In the genomic region with DNA sequence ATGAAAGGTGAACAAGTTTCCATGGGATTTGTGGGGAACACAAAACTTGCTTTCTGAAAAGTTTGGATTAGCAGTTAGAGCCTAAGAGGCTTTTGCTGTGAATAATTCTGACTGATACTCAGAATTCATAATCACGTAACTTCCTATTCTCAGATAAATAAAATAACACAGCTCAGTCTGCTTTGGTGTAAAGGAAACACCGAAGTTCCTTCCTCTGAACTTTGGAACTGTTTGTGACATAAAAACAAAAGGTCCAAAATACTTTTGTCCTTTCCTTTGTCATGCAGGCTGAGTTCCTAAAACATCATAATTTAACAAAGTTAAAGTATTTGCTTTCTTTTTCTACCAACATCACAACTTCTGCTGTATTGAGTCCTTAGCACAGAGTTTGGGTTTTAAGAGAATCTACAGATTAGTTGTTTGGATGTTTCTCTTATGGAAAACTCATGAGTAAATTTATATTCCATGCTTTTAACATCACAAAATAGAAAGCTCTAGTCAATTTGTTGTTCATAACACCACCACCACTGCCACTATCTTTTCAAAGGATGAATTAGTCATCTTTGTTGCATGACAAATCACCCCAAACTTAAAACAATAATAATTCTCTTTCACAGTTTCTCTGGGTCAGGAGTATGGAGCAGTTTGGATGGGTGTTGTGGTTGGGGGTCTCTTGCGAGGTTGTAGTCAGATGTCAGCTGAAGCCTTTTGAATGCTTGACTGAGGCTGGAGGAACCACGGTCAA, we compare ENCODE assay signal across 19 cellular contexts.
A peak's percentile ranks its signal among the peaks of the same experiment; 100 is the strongest.
DNase-seq lines count a peak whose midpoint lies in the region; ATAC-seq, FAIRE-seq and TF ChIP-seq lines count a peak whose summit lies in the region.
"Had no signal": no experiment of that assay in that cellular context is flagged by ENCODE, and none has a peak within 500 bp of the region (broad histone marks: within the 10 kb centered on the region; RNA-seq: fewer than 3 reads in every experiment).

No MANE protein-coding gene starts in this region.

- no peaks in the 10 kb centered on the region for H3K9me2 ChIP-seq in GM23248 (ENCODE audit: insufficient read depth)

- TF ChIP-seq POLR2A in K562 (conservative IDR thresholded peaks at IDR 0.05) = no peak

- H4K20me1 ChIP-seq in GM23248 (ENCODE audit: insufficient read depth) (no peaks in the 10 kb centered on the region), K562 (replicated peaks; ENCODE audit: control insufficient read depth, insufficient read depth, low read length) (no peaks in the 10 kb centered on the region), smooth muscle cell (ENCODE audit: low read depth) (no peaks in the 10 kb centered on the region)

- 0 out of 2 replicates have a peak overlapping the region, but pooled peaks have one; percentile 6 for H2AFZ ChIP-seq in GM23248
- H2AFZ ChIP-seq in K562 (ENCODE audit: low read depth, low read length) = no peak overlapping the region
- H2AFZ ChIP-seq in smooth muscle cell (ENCODE audit: low read depth) = peak overlapping the region; percentile 51

- H3K4me2 ChIP-seq in GM23248 (ENCODE audit: unreplicated experiment) (no peak overlapping the region), K562 (ENCODE audit: insufficient read depth, low read length) (no peak overlapping the region), smooth muscle cell (no peak overlapping the region)

- intact Hi-C loops in K562 (cut with micrococcal nuclease) (no loop called here), left ventricle myocardium superior (cut with micrococcal nuclease) (no loop called here)

- no peak for FAIRE-seq in K562 (lab: Jason Lieb, UNC)
- FAIRE-seq: frontal cortex, islet of Langerhans had no signal

- H3K27ac ChIP-seq in GM23248 = no peak overlapping the region
- H3K27ac ChIP-seq in K562 (ENCODE audit: extremely low read depth, low read depth, low read length) = no peak overlapping the region
- H3K27ac ChIP-seq in smooth muscle cell (ENCODE audit: low read depth) = no peak overlapping the region
- H3K27ac ChIP-seq: VCaP had no signal

- no peak for TF ChIP-seq EP300 in K562 (IDR thresholded peaks at IDR 0.05; ENCODE audit: low read length)

- no peaks in the 10 kb centered on the region for H3K79me2 ChIP-seq in GM23248 (ENCODE audit: insufficient read depth)
- H3K79me2 ChIP-seq in K562 (ENCODE audit: control insufficient read depth, insufficient read depth, low read length) = no peaks in the 10 kb centered on the region
- no peaks in the 10 kb centered on the region for H3K79me2 ChIP-seq in smooth muscle cell (ENCODE audit: low read depth)

- POLR2A ChIA-PET in K562 (lab: Yijun Ruan, JAX) = no interaction called here

- no peak for TF ChIP-seq RAD21 in K562 (CRISPR knock-in tag; conservative IDR thresholded peaks at IDR 0.05 in 1 of 2, IDR thresholded peaks at IDR 0.05 in 1 of 2)

- TF ChIP-seq CTCF in K562 (IDR thresholded peaks at IDR 0.05 in 2 of 3, conservative IDR thresholded peaks at IDR 0.05 in 1 of 3; ENCODE audit: insufficient read depth in 2 of 3, low read depth in 1 of 3, low read length in 3 of 3) = no peak
- no peak for TF ChIP-seq CTCF in smooth muscle cell (IDR thresholded peaks at IDR 0.05; ENCODE audit: borderline replicate concordance, insufficient read depth, poor library complexity, severe bottlenecking)

- in situ Hi-C loops in GM23248 (cut with MboI) (no loop called here), K562 (cut with MboI) (loop anchor here (25.0 kb wide), 1 partner anchor 432 kb away; no protein-coding TSS in a partner anchor)

- H3F3A ChIP-seq in GM23248 (ENCODE audit: insufficient read depth) (no peaks in the 10 kb centered on the region), smooth muscle cell (ENCODE audit: low read depth) (no peaks in the 10 kb centered on the region)

- WGBS in GM23248 (ENCODE audit: low coverage in 1 of 2, low lambda C conversion rate in 2 of 2, missing lambda C conversion rate in 2 of 2), 2 experiments = 85 to 89% methylated on average over 4 of the region's 4 CpGs
- 10% methylated on average over 4 of the region's 4 CpGs for WGBS in K562 (ENCODE audit: insufficient coverage, low coverage, missing lambda C conversion rate)
- WGBS in smooth muscle cell (ENCODE audit: low lambda C conversion rate) = 88% methylated on average over 4 of the region's 4 CpGs

- DNase-seq in GM23248 (peak; percentile 43), K562 (ENCODE audit: extremely low read depth in 1 of 4, low spot score in 3 of 4) (no peak), left ventricle myocardium superior (no peak), smooth muscle cell (lab: John Stamatoyannopoulos, UW; ENCODE audit: unreplicated experiment) (no peak), HUDEP-2 (lab: John Stamatoyannopoulos, UW; ENCODE audit: unreplicated experiment in 76 of 76) (no peak), NCI-H226 (no peak), COLO829 (ENCODE audit: low spot score) (no peak)
- DNase-seq: activated CD8-positive, alpha-beta memory T cell treated with anti-CD3 and anti-CD28 coated beads, Interleukin-2, amount 50 U/mL, for 4 hours; CD8-positive, alpha-beta T cell; cortex of kidney; Kasumi-1; NCI-H1694; NCI-H524; OCI-M1; stimulated activated CD4-positive, alpha-beta T cell treated with anti-CD3 and anti-CD28 coated beads, Interleukin-4, amount 100 ng/mL, for 24 hours had no signal

- BruUV-seq in K562 (replicated peaks; lab: Mats Ljungman, UMichigan) = no TSS peak

- H3K9me3 ChIP-seq in GM23248 (ENCODE audit: low read depth) = no peaks in the 10 kb centered on the region
- no peaks in the 10 kb centered on the region for H3K9me3 ChIP-seq in K562 (replicated peaks; ENCODE audit: control insufficient read depth, insufficient read depth, low read depth, low read length)
- H3K9me3 ChIP-seq in smooth muscle cell (replicated peaks; ENCODE audit: low read depth) = no peaks in the 10 kb centered on the region

- no peaks in the 10 kb centered on the region for H3K9me1 ChIP-seq in K562 (ENCODE audit: control insufficient read depth, insufficient read depth, low read length)

- no peak for ATAC-seq in K562
- ATAC-seq in left ventricle myocardium superior = peak; percentile 38
- ATAC-seq in GM21423 (IDR thresholded peaks at IDR 0.05; ENCODE audit: unreplicated experiment) = no peak
- ATAC-seq: CD8-positive, alpha-beta T cell had no signal

- no peaks in the 10 kb centered on the region for H3K27me3 ChIP-seq in GM23248 (replicated peaks; ENCODE audit: insufficient read depth)
- peaks cover 30 to 31% of the 10 kb centered on the region in 2 experiments for H3K27me3 ChIP-seq in K562 (ENCODE audit: control insufficient read depth in 2 of 2, insufficient read depth in 2 of 2, low read length in 2 of 2)
- H3K27me3 ChIP-seq in smooth muscle cell (ENCODE audit: low read depth) = no peaks in the 10 kb centered on the region

- H3K36me3 ChIP-seq in GM23248 (ENCODE audit: low read depth) (no peaks in the 10 kb centered on the region), K562 (ENCODE audit: control insufficient read depth, insufficient read depth, low read length) (no peaks in the 10 kb centered on the region), smooth muscle cell (ENCODE audit: low read depth) (no peaks in the 10 kb centered on the region)

- CTCF ChIA-PET in K562 (lab: Yijun Ruan, JAX; ENCODE audit: low intra/inter-chr PET ratio) = no interaction called here

- H3K9ac ChIP-seq in GM23248 (no peak overlapping the region), K562 (ENCODE audit: insufficient read depth in 1 of 2, low read depth in 2 of 2, low read length in 2 of 2) (no peak overlapping the region), smooth muscle cell (ENCODE audit: low read depth) (no peak overlapping the region)

- H3K4me1 ChIP-seq in GM23248 (ENCODE audit: insufficient read depth) (no peaks in the 10 kb centered on the region), K562 (replicated peaks in 1 of 2; ENCODE audit: control insufficient read depth in 2 of 2, insufficient read depth in 2 of 2, low read length in 2 of 2) (no peaks in the 10 kb centered on the region; a peak in 1 of 5 replicates), smooth muscle cell (ENCODE audit: low read depth) (peaks cover 3% of the 10 kb centered on the region)

- H3K4me3 ChIP-seq in GM23248 (no peak overlapping the region), K562 (no peak overlapping the region), smooth muscle cell (no peak overlapping the region)

TF ChIP-seq in K562, 482 proteins besides CTCF, POLR2A, EP300 and RAD21:
- TF ChIP-seq FOSL1 (tag; conservative IDR thresholded peaks at IDR 0.05) (peak; percentile 54), TOE1 (IDR thresholded peaks at IDR 0.05; ENCODE audit: borderline replicate concordance) (no peak), TOE1 (CRISPR knock-in tag; IDR thresholded peaks at IDR 0.05; ENCODE audit: borderline replicate concordance, low read depth) (no peak), HNRNPLL (IDR thresholded peaks at IDR 0.05; ENCODE audit: low read depth, low read length, poor library complexity, severe bottlenecking) (no peak)
- TF ChIP-seq, protein P1, sequence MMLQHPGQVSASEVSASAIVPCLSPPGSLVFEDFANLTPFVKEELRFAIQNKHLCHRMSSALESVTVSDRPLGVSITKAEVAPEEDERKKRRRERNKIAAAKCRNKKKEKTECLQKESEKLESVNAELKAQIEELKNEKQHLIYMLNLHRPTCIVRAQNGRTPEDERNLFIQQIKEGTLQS (IDR thresholded peaks at IDR 0.05) = peak; percentile 38; the same call in 1 of the 2 replicates
- TF ChIP-seq, protein P1 (CRISPR knock-in tag; conservative IDR thresholded peaks at IDR 0.05) = no peak
- TF ChIP-seq, protein P2, sequence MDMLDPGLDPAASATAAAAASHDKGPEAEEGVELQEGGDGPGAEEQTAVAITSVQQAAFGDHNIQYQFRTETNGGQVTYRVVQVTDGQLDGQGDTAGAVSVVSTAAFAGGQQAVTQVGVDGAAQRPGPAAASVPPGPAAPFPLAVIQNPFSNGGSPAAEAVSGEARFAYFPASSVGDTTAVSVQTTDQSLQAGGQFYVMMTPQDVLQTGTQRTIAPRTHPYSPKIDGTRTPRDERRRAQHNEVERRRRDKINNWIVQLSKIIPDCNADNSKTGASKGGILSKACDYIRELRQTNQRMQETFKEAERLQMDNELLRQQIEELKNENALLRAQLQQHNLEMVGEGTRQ (CRISPR knock-in tag; IDR thresholded peaks at IDR 0.05) = no peak
